1 cellular context compared by ENCODE assay signal in the genomic region with DNA sequence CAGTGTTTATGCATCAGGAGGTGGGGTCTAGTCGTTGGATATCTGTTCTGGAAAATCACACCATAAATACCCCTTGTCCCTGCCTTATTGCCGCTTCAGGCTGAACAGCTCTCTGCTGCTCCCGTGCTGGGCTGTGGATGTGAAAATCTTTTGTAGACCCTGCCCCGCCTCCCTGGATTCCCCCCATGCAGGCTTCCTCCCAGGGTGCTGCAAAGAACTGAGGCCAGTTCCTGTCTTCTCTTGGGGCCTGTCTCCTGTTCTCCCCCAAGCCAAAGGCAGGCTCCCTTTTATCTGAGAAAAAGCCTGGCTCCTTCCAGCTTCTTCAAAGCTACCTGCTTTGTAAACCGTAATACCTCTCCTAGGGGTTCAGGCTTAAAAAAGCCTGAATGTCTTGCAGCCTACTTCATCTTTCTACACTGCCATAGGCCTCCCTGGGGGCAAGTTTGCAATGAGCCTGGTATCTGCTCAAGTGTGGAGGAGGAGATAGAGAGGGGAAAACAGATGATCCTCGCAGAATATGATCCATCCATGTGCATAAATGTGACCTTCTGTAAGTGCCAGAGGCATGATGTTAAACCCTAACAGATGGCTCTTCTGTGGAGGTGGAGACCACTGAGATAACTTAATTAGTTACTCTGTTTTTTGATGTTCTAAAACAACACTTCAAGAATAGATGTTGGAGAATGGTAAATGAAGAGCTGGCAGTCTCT.
TF ChIP-seq lines count a peak whose summit lies in the region.

No MANE protein-coding gene starts in this region.

TF ChIP-seq in H1, 55 proteins besides CTCF, POLR2A, EP300 and RAD21:
- TF ChIP-seq JUN (IDR thresholded peaks at IDR 0.05; ENCODE audit: low read depth, low read length) = no peak
- TF ChIP-seq FOSL1 (IDR thresholded peaks at IDR 0.05; ENCODE audit: insufficient read depth, low read depth, low read length) = no peak
- TF ChIP-seq TAF1 (IDR thresholded peaks at IDR 0.05; ENCODE audit: low read depth, low read length) = no peak
